In genomic region chr5:21152611-21153010, GRCh38 we compare ENCODE assay signal across 10 cellular contexts.
DNase-seq lines count a peak whose midpoint lies in the region; FAIRE-seq and TF ChIP-seq lines count a peak whose summit lies in the region.
"Had no signal": no experiment of that assay in that cellular context is flagged by ENCODE, and none has a peak within 500 bp of the region (broad histone marks: within the 10 kb centered on the region; RNA-seq: fewer than 3 reads in every experiment).

No MANE protein-coding gene starts in this region.

- H3K4me2 ChIP-seq in astrocyte (ENCODE audit: low read length), result no peak overlapping the region
- no peak overlapping the region for H3K4me2 ChIP-seq in smooth muscle cell
- no peak overlapping the region for H3K4me2 ChIP-seq in MM.1S (ENCODE audit: low read depth, low read length)

- H3K4me1 Mint-ChIP-seq in astrocyte (ENCODE audit: low read depth, unreplicated experiment), result peaks cover 5% of the 10 kb centered on the region

- H3K9me3 Mint-ChIP-seq in astrocyte (ENCODE audit: unreplicated experiment), result no peaks in the 10 kb centered on the region

- H3K27me3 ChIP-seq in astrocyte (ENCODE audit: insufficient read depth, low read length), result no peaks in the 10 kb centered on the region
- H3K27me3 ChIP-seq in smooth muscle cell (ENCODE audit: low read depth), result no peaks in the 10 kb centered on the region
- no peaks in the 10 kb centered on the region for H3K27me3 ChIP-seq in MM.1S (replicated peaks; ENCODE audit: insufficient read depth, low read length)

- H3K9me2 ChIP-seq in MM.1S (replicated peaks; ENCODE audit: insufficient read depth, low read length), result no peaks in the 10 kb centered on the region

- no peak overlapping the region for H3K9ac ChIP-seq in astrocyte (ENCODE audit: low read length)
- H3K9ac ChIP-seq in smooth muscle cell (ENCODE audit: low read depth), result no peak overlapping the region
- no peak overlapping the region for H3K9ac ChIP-seq in MM.1S (ENCODE audit: low read length)

- H3K27ac ChIP-seq in astrocyte (ENCODE audit: low read depth, low read length), result no peak overlapping the region
- H3K27ac ChIP-seq in smooth muscle cell (ENCODE audit: low read depth), result no peak overlapping the region
- H3K27ac ChIP-seq in MM.1S (ENCODE audit: low read length), result no peak overlapping the region

- H3K4me1 ChIP-seq in astrocyte (ENCODE audit: insufficient read depth, low read length), result peaks cover 6% of the 10 kb centered on the region
- H3K4me1 ChIP-seq in smooth muscle cell (ENCODE audit: low read depth), result no peaks in the 10 kb centered on the region
- no peaks in the 10 kb centered on the region for H3K4me1 ChIP-seq in MM.1S (ENCODE audit: low read length)

- TF ChIP-seq CTCF in astrocyte (IDR thresholded peaks at IDR 0.05; ENCODE audit: insufficient read depth, low read depth, low read length) (no peak), smooth muscle cell (IDR thresholded peaks at IDR 0.05; ENCODE audit: borderline replicate concordance, insufficient read depth, poor library complexity, severe bottlenecking) (no peak), MM.1S (IDR thresholded peaks at IDR 0.05; ENCODE audit: low read length) (no peak)

- H3K27ac Mint-ChIP-seq in astrocyte (ENCODE audit: unreplicated experiment), result no peak overlapping the region
- H3K27ac Mint-ChIP-seq: progenitor cell of endocrine pancreas had no signal

- no peak for FAIRE-seq in astrocyte (lab: Jason Lieb, UNC)

- H3K4me3 Mint-ChIP-seq in astrocyte (ENCODE audit: unreplicated experiment), result no peak overlapping the region

- no peaks in the 10 kb centered on the region for H3K9me3 ChIP-seq in astrocyte (ENCODE audit: insufficient read depth, low read depth, low read length)
- peaks cover 3% of the 10 kb centered on the region for H3K9me3 ChIP-seq in smooth muscle cell (replicated peaks; ENCODE audit: low read depth)
- no peaks in the 10 kb centered on the region for H3K9me3 ChIP-seq in MM.1S (replicated peaks; ENCODE audit: insufficient read depth, low read length)

- no peaks in the 10 kb centered on the region for H3K27me3 Mint-ChIP-seq in astrocyte (ENCODE audit: low read depth, unreplicated experiment)
- H3K27me3 Mint-ChIP-seq: progenitor cell of endocrine pancreas had no signal

- no peak overlapping the region for H3K4me3 ChIP-seq in astrocyte (ENCODE audit: insufficient read depth, low read depth, low read length)
- no peak overlapping the region for H3K4me3 ChIP-seq in smooth muscle cell
- H3K4me3 ChIP-seq in MM.1S (ENCODE audit: low read length), result no peak overlapping the region

- no peaks in the 10 kb centered on the region for H3K79me2 ChIP-seq in astrocyte (ENCODE audit: insufficient read depth, low read length)
- no peaks in the 10 kb centered on the region for H3K79me2 ChIP-seq in smooth muscle cell (ENCODE audit: low read depth)
- no peaks in the 10 kb centered on the region for H3K79me2 ChIP-seq in MM.1S (ENCODE audit: low read length)

- H3K36me3 ChIP-seq in astrocyte (ENCODE audit: insufficient read depth, low read length) (no peaks in the 10 kb centered on the region), smooth muscle cell (ENCODE audit: low read depth) (no peaks in the 10 kb centered on the region), MM.1S (replicated peaks; ENCODE audit: insufficient read depth, low read length) (no peaks in the 10 kb centered on the region)

- peak; percentile 95 for DNase-seq in DMS53 (lab: John Stamatoyannopoulos, UW)
- peak; percentile 26 for DNase-seq in NCI-H1417 treated with DMSO at 0.1 percent for 48 hours (lab: John Stamatoyannopoulos, UW)
- peak; percentile 96 for DNase-seq in astrocyte (ENCODE audit: low read depth)
- peak; percentile 67 for DNase-seq in kidney glomerular epithelial cell (lab: John Stamatoyannopoulos, UW)
- DNase-seq in NCI-H1105 treated with DMSO at 0.1 percent for 48 hours (lab: John Stamatoyannopoulos, UW), result no peak
- DNase-seq in islet precursor cell, result no peak
- no peak for DNase-seq in smooth muscle cell (lab: John Stamatoyannopoulos, UW; ENCODE audit: unreplicated experiment)
- no peak for DNase-seq in MM.1S
- DNase-seq: activated CD8-positive, alpha-beta memory T cell treated with anti-CD3 and anti-CD28 coated beads, Interleukin-2, amount 50 U/mL, for 48 hours had no signal

- H2AFZ ChIP-seq in astrocyte (ENCODE audit: low read depth, low read length) (no peak overlapping the region), smooth muscle cell (ENCODE audit: low read depth) (no peak overlapping the region), MM.1S (ENCODE audit: low read length) (no peak overlapping the region)

- H3K36me3 Mint-ChIP-seq in astrocyte (ENCODE audit: low read depth, unreplicated experiment), result no peaks in the 10 kb centered on the region

- no peaks in the 10 kb centered on the region for H4K20me1 ChIP-seq in astrocyte (ENCODE audit: insufficient read depth, low read length)
- no peaks in the 10 kb centered on the region for H4K20me1 ChIP-seq in smooth muscle cell (ENCODE audit: low read depth)
- no peaks in the 10 kb centered on the region for H4K20me1 ChIP-seq in MM.1S (ENCODE audit: insufficient read depth, low read length)

- H3F3A ChIP-seq in smooth muscle cell (ENCODE audit: low read depth), result no peaks in the 10 kb centered on the region
- no peaks in the 10 kb centered on the region for H3F3A ChIP-seq in MM.1S (ENCODE audit: insufficient read depth, low read length)

Comparison
In these comparisons a context has a peak if more than half of its experiments do, and no peak if none do; other contexts are left out.
1. DNase-seq: peak in DMS53 (single experiment), NCI-H1417 treated with DMSO at 0.1 percent for 48 hours (single experiment), astrocyte (single experiment) and kidney glomerular epithelial cell (single experiment); none in NCI-H1105 treated with DMSO at 0.1 percent for 48 hours (single experiment), islet precursor cell (single experiment), smooth muscle cell (single experiment) and MM.1S (single experiment).